Comparison of ENCODE assay signal across 8 cellular contexts in genomic region chr17:21042434-21043295, GRCh38. TPM values are rescaled to one million over a fixed set of nuclear protein-coding genes. Genes with fewer than 3 reads are reported as not detected.
A peak's percentile ranks its signal among the peaks of the same experiment; 100 is the strongest.
DNase-seq lines count a peak whose midpoint lies in the region; ATAC-seq and TF ChIP-seq lines count a peak whose summit lies in the region.

TSS of gene USP22 (minus strand) at chr17:21043011. CDS start at chr17:21042835, 176 bp downstream.

- DNase-seq in COR-L47 (lab: John Stamatoyannopoulos, UW) (peak; percentile 93), RWPE2 (ENCODE audit: low spot score) (no peak), astrocyte of the hippocampus (ENCODE audit: low read depth, low spot score) (peak; percentile 99), cortex of kidney (lab: John Stamatoyannopoulos, UW) (no peak)

- peak; percentile 55 for ATAC-seq in HG03159 (IDR thresholded peaks at IDR 0.05; ENCODE audit: unreplicated experiment)
- ATAC-seq in RWPE2 (ENCODE audit: low read depth) = peak; percentile 60

- H3K4me1 ChIP-seq in RWPE2 (ENCODE audit: insufficient read depth, poor library complexity, severe bottlenecking) (peaks cover 16% of the 10 kb centered on the region), iPS-18a (ENCODE audit: control insufficient read depth, low read depth, low read length) (peaks cover 11% of the 10 kb centered on the region), skeletal muscle satellite cell (ENCODE audit: control insufficient read depth, insufficient read depth, low read length) (peaks cover 20% of the 10 kb centered on the region)

- H3K9me3 ChIP-seq in RWPE2 (ENCODE audit: severe bottlenecking) (no peaks in the 10 kb centered on the region), iPS-18a (ENCODE audit: control insufficient read depth, low read depth, low read length) (no peaks in the 10 kb centered on the region), skeletal muscle satellite cell (replicated peaks; ENCODE audit: low read length) (no peaks in the 10 kb centered on the region)

- H3K36me3 ChIP-seq in RWPE2 (ENCODE audit: low read depth) (peaks cover 34% of the 10 kb centered on the region), iPS-18a (ENCODE audit: control insufficient read depth, low read depth, low read length) (peaks cover 2% of the 10 kb centered on the region), skeletal muscle satellite cell (ENCODE audit: insufficient read depth, low read length) (peaks cover 3% of the 10 kb centered on the region)

- H3K4me3 ChIP-seq in RWPE2 (ENCODE audit: severe bottlenecking) = peak within 1 kb of the TSS; percentile 89
- peak within 1 kb of the TSS; percentile 98 for H3K4me3 ChIP-seq in iPS-18a (ENCODE audit: low read length)
- H3K4me3 ChIP-seq in skeletal muscle satellite cell (ENCODE audit: low read length) = peak within 1 kb of the TSS; percentile 93

- TF ChIP-seq POLR2A in GM19099 (IDR thresholded peaks at IDR 0.05; ENCODE audit: extremely low read depth, insufficient read length, low read depth) = peak; percentile 75

- H3K4me2 ChIP-seq in skeletal muscle satellite cell (ENCODE audit: low read length) = peak within 1 kb of the TSS; percentile 89

- H3K9ac ChIP-seq in iPS-18a (ENCODE audit: low read length) (peak within 1 kb of the TSS; percentile 100), skeletal muscle satellite cell (ENCODE audit: low read depth, low read length) (peak within 1 kb of the TSS; percentile 100)

- no peak for TF ChIP-seq CTCF in RWPE2 (IDR thresholded peaks at IDR 0.05; ENCODE audit: poor library complexity, severe bottlenecking)

- no peaks in the 10 kb centered on the region for H3K27me3 ChIP-seq in RWPE2 (ENCODE audit: insufficient read depth, poor library complexity, severe bottlenecking)
- no peaks in the 10 kb centered on the region for H3K27me3 ChIP-seq in iPS-18a (ENCODE audit: control insufficient read depth, insufficient read depth, low read length)
- no peaks in the 10 kb centered on the region for H3K27me3 ChIP-seq in skeletal muscle satellite cell (ENCODE audit: control insufficient read depth, insufficient read depth, low read length)

- peak within 1 kb of the TSS; percentile 90 for H3K27ac ChIP-seq in RWPE2 (ENCODE audit: poor library complexity, severe bottlenecking)
- peak within 1 kb of the TSS; percentile 97 for H3K27ac ChIP-seq in iPS-18a (ENCODE audit: low read length)

RNA-seq across cellular contexts. Expression of gene USP22, which starts in this region (rescaled TPM):
- total RNA-seq in skeletal muscle satellite cell (2012; rRNA removed) = 188 and 192 TPM in 2 replicates

Comparison
In these comparisons a context has a peak if more than half of its experiments do, and no peak if none do; other contexts are left out.
1. DNase-seq: peak in COR-L47 (single experiment) and astrocyte of the hippocampus (single experiment); none in RWPE2 (single experiment) and cortex of kidney (single experiment).
2. Peak in every context shown above with its lines, with median percentiles within 50 percentile points of each other: H3K4me3 ChIP-seq.